In the genomic region with DNA sequence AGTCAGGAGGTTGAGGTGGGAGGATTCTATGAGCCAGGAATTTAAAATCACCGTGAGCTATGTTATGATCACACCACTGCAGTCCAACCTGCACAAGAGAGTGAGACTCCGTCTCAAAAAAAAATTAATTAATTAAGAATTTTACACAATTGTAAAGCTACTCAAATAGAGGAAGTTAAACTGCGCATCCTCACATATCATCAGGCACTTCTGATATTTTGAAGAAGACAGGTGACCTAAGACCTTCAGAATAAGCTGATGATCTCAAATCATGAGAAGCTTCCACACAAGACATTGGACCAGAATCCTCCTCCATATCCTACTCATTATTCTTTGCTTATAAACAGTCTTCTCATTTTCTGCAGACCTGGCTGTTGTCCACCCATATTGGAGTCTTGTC, we compare ENCODE assay signal across 7 cellular contexts.
"Had no signal": no experiment of that assay in that cellular context is flagged by ENCODE, and none has a peak within 500 bp of the region (broad histone marks: within the 10 kb centered on the region; RNA-seq: fewer than 3 reads in every experiment).

No MANE protein-coding gene starts in this region.

- H3K27ac Mint-ChIP-seq: GM23338, H9, IgD-negative memory B cell had no signal

- FAIRE-seq: H1 had no signal

- H3K4me1 Mint-ChIP-seq: GM23338, H9 had no signal

- DNase-seq: H9, HCEC 1CT, KBM-7 had no signal

- H3K27me3 Mint-ChIP-seq: IgD-negative memory B cell had no signal

- H3K4me2 ChIP-seq: GM23338 had no signal

- H2AFZ ChIP-seq: GM23338 had no signal

- ATAC-seq: GM23338, HepG2 had no signal

- H3K9me3 Mint-ChIP-seq: IgD-negative memory B cell had no signal

- H3K4me3 ChIP-seq: GM23338 had no signal

- H3K4me3 Mint-ChIP-seq: GM23338, H9, IgD-negative memory B cell had no signal

- H3K36me3 Mint-ChIP-seq: IgD-negative memory B cell had no signal
